In genomic region chr19:56837892-56838679, GRCh38 we compare ENCODE assay signal across 1 cellular context.
TF ChIP-seq lines count a peak whose summit lies in the region.

No MANE protein-coding gene starts in this region.

TF ChIP-seq in HepG2, 621 proteins besides CTCF, POLR2A, EP300 and RAD21 (continued from another document and continues in another):
- TF ChIP-seq BCLAF1 (IDR thresholded peaks at IDR 0.05) (no peak), NFKB2 (CRISPR knock-in tag; IDR thresholded peaks at IDR 0.05; ENCODE audit: borderline replicate concordance) (0 out of 2 replicates have a peak, but pooled peaks have one; percentile 45), ZNF784 (CRISPR knock-in tag; IDR thresholded peaks at IDR 0.05; ENCODE audit: borderline replicate concordance) (peak; percentile 18; the same call in 1 of the 2 replicates), MED13 (CRISPR knock-in tag; IDR thresholded peaks at IDR 0.05) (no peak), NR2F6 (IDR thresholded peaks at IDR 0.05) (no peak), NR2F6 (CRISPR knock-in tag; IDR thresholded peaks at IDR 0.05) (no peak), ZNF296 (CRISPR knock-in tag; conservative IDR thresholded peaks at IDR 0.05) (no peak), ZNF224 (CRISPR knock-in tag; IDR thresholded peaks at IDR 0.05) (no peak), ZBTB10 (CRISPR knock-in tag; IDR thresholded peaks at IDR 0.05; ENCODE audit: borderline replicate concordance) (no peak), KDM5B (CRISPR knock-in tag; IDR thresholded peaks at IDR 0.05; ENCODE audit: borderline replicate concordance) (0 out of 2 replicates have a peak, but pooled peaks have one; percentile 1), CCDC6 (CRISPR knock-in tag; IDR thresholded peaks at IDR 0.05) (no peak), PREB (CRISPR knock-in tag; IDR thresholded peaks at IDR 0.05) (no peak), SPEN (CRISPR knock-in tag; IDR thresholded peaks at IDR 0.05; ENCODE audit: low read depth) (no peak), AKNA (CRISPR knock-in tag; IDR thresholded peaks at IDR 0.05; ENCODE audit: borderline replicate concordance) (no peak), ZNF430 (CRISPR knock-in tag; IDR thresholded peaks at IDR 0.05) (peak; percentile 34; the same call in 1 of the 2 replicates), ZBTB3 (CRISPR knock-in tag; IDR thresholded peaks at IDR 0.05; ENCODE audit: borderline replicate concordance, low read depth) (no peak), GABPB1 (CRISPR knock-in tag; IDR thresholded peaks at IDR 0.05) (0 out of 2 replicates have a peak, but pooled peaks have one; percentile 32), BCL3 (CRISPR knock-in tag; IDR thresholded peaks at IDR 0.05) (no peak), ZSCAN30 (CRISPR knock-in tag; IDR thresholded peaks at IDR 0.05) (no peak), ZNF17 (CRISPR knock-in tag; IDR thresholded peaks at IDR 0.05) (no peak), ZNF644 (CRISPR knock-in tag; IDR thresholded peaks at IDR 0.05; ENCODE audit: low read depth) (no peak), ETV5 (CRISPR knock-in tag; IDR thresholded peaks at IDR 0.05; ENCODE audit: borderline replicate concordance) (no peak), SUZ12 (IDR thresholded peaks at IDR 0.05; ENCODE audit: low read depth, low read length) (no peak), ZNF451 (CRISPR knock-in tag; IDR thresholded peaks at IDR 0.05) (0 out of 2 replicates have a peak, but pooled peaks have one; percentile 2), HIVEP1 (CRISPR knock-in tag; IDR thresholded peaks at IDR 0.05) (no peak), HMG20B (CRISPR knock-in tag; conservative IDR thresholded peaks at IDR 0.05) (no peak), ZBED4 (CRISPR knock-in tag; IDR thresholded peaks at IDR 0.05; ENCODE audit: borderline replicate concordance) (no peak), TARDBP (CRISPR knock-in tag; IDR thresholded peaks at IDR 0.05) (no peak), PLRG1 (conservative IDR thresholded peaks at IDR 0.05) (no peak), TBL1XR1 (IDR thresholded peaks at IDR 0.05; ENCODE audit: borderline replicate concordance, low read length, partially characterized antibody) (no peak), ZIK1 (CRISPR knock-in tag; IDR thresholded peaks at IDR 0.05; ENCODE audit: borderline replicate concordance, low read depth) (no peak), ZNF660 (CRISPR knock-in tag; IDR thresholded peaks at IDR 0.05; ENCODE audit: borderline replicate concordance, low read depth) (no peak), MAX (IDR thresholded peaks at IDR 0.05) (peak; percentile 4; the same call in 1 of the 2 replicates), ZNF383 (CRISPR knock-in tag; IDR thresholded peaks at IDR 0.05; ENCODE audit: borderline replicate concordance) (no peak), CREB1 (IDR thresholded peaks at IDR 0.05) (peak; percentile 10; the same call in 1 of the 2 replicates), CREB1 (CRISPR knock-in tag; IDR thresholded peaks at IDR 0.05) (no peak; the same call in 1 of the 2 replicates), NBN (conservative IDR thresholded peaks at IDR 0.05) (no peak), TEAD2 (CRISPR knock-in tag; IDR thresholded peaks at IDR 0.05) (no peak), RORA (CRISPR knock-in tag; IDR thresholded peaks at IDR 0.05) (no peak), HOXA3 (CRISPR knock-in tag; IDR thresholded peaks at IDR 0.05) (no peak), THAP7 (CRISPR knock-in tag; IDR thresholded peaks at IDR 0.05) (no peak)
